22 cellular contexts compared by ENCODE assay signal in the genomic region with DNA sequence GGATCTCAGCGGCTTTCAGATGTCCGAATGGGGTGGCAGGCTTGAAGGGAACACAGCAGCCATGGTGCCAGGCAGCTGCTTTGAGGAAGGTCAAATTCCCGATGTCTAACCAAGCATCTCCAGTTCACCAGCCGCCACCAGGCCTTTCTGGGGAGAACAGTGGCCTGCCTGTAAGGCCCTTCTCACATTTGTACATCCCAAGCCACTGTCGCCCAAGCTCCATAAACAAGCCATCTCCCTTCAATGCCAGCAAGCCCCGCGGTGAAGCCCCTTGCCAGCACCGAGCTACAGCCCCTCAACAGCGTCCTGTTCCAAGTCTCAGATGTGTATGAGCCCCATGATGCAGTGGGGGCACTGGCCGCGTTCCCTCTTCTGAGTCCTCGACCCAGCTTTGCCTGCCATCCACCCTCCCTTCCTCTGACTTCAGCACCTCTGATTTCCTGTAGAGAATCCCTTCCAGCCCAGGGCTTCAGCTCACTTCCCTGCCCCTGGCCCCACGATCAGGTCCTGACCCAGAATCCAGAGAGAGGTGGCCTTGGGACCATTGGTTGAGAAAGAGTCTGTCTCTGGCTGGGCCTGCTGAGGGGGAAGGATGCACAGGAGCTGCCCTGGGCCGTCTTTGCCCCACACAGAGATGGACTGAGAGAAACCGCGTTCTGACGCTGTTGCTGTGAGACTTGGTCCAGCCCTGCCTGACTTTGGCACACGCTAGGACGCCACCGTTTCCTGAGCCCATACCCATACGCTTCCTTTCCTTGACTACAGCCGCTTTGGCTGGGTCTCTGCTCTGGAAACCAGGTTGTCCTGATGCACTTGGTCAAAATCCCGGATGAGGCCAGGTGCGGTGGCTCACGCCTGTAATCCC. TPM values are rescaled to one million over a fixed set of nuclear protein-coding genes. Genes with fewer than 3 reads are reported as not detected.
DNase-seq lines count a peak whose midpoint lies in the region; ATAC-seq and TF ChIP-seq lines count a peak whose summit lies in the region.
"Had no signal": no experiment of that assay in that cellular context is flagged by ENCODE, and none has a peak within 500 bp of the region (broad histone marks: within the 10 kb centered on the region; RNA-seq: fewer than 3 reads in every experiment).

No MANE protein-coding gene starts in this region.

- H3K79me2 ChIP-seq in GM23338 (replicated peaks; ENCODE audit: insufficient read depth) = no peaks in the 10 kb centered on the region

- H3K9me3 ChIP-seq in neuronal stem cell (replicated peaks in 1 of 2; ENCODE audit: control insufficient read depth in 2 of 2, insufficient read depth in 1 of 2, low read depth in 1 of 2, low read length in 2 of 2) = peaks cover 0 to 3% of the 10 kb centered on the region in 2 donors
- H3K9me3 ChIP-seq: psoas muscle, thyroid gland had no signal

- no peak overlapping the region for H3K14ac ChIP-seq in neuronal stem cell (ENCODE audit: low read length)

- H3K36me3 ChIP-seq in GM23338 (ENCODE audit: insufficient read depth) (no peaks in the 10 kb centered on the region), neuronal stem cell (replicated peaks in 1 of 2; ENCODE audit: control insufficient read depth in 2 of 2, insufficient read depth in 2 of 2, low read length in 2 of 2) (no peaks in the 10 kb centered on the region)
- H3K36me3 ChIP-seq: cardiac muscle cell, thyroid gland had no signal

- H3K4me1 ChIP-seq in GM23338 (ENCODE audit: insufficient read depth) (peaks cover 7% of the 10 kb centered on the region; the same call in 1 of the 2 replicates), neuronal stem cell (ENCODE audit: control insufficient read depth in 2 of 2, insufficient read depth in 1 of 2, low read depth in 1 of 2, low read length in 2 of 2) (peaks cover 12 to 14% of the 10 kb centered on the region in 2 donors)
- H3K4me1 ChIP-seq: foreskin keratinocyte had no signal

- H3K4me3 ChIP-seq in GM23338 (no peak overlapping the region), neuronal stem cell (ENCODE audit: low read length in 2 of 2) (no peak overlapping the region)
- H3K4me3 ChIP-seq: cardiac muscle cell, lung, psoas muscle, skin epidermis, thyroid gland had no signal

- peak overlapping the region; percentile 37 for H3K23ac ChIP-seq in neuronal stem cell (ENCODE audit: low read depth, low read length, poor library complexity)

- DNase-seq in CD14-positive monocyte (ENCODE audit: low spot score) (no peak), GM23338 (ENCODE audit: low spot score) (no peak), ecto neural progenitor cell (ENCODE audit: low spot score) (peak; percentile 52), neuronal stem cell (ENCODE audit: low spot score) (no peak), omental fat pad (ENCODE audit: low spot score) (no peak), SIG-M5 treated with dmso at 0.1 percent for 504 hours (lab: John Stamatoyannopoulos, UW; ENCODE audit: unreplicated experiment) (no peak)
- DNase-seq: activated CD4-positive, alpha-beta T cell treated with anti-CD3 and anti-CD28 coated beads for 48 hours; amniotic stem cell; erythroblast; foreskin keratinocyte; hippocampal formation; NCI-H1436; NCI-H2171; NCI-H526 treated with DMSO at 0.1 percent for 48 hours; psoas muscle; stimulated activated CD4-positive, alpha-beta T cell treated with anti-CD3 and anti-CD28 coated beads, Interleukin-2, amount 100 ng/mL, for 24 hours; stimulated activated naive CD8-positive, alpha-beta T cell treated with anti-CD3 and anti-CD28 coated beads, Interleukin-15, Interleukin-2, amounts not matched to agents 100 U/mL and 50 U/mL, for 24 hours; thyroid gland had no signal

- H3K27me3 Mint-ChIP-seq in CD14-positive monocyte (ENCODE audit: low read depth in 3 of 3) (peaks cover 2 to 21% (median 14%) of the 10 kb centered on the region in 3 donors), GM23338 (ENCODE audit: insufficient read depth, low read depth, poor library complexity) (peaks cover 12% of the 10 kb centered on the region)

- H2BK5ac ChIP-seq in neuronal stem cell (ENCODE audit: low read length) = peak overlapping the region; percentile 75

- no peak for ATAC-seq in GM23338
- no peak for ATAC-seq in omental fat pad (ENCODE audit: low FRiP score)
- no peak for ATAC-seq in GM19397 (IDR thresholded peaks at IDR 0.05; ENCODE audit: unreplicated experiment)
- ATAC-seq: foreskin keratinocyte; psoas muscle; stimulated activated naive CD8-positive, alpha-beta T cell treated with anti-CD3 and anti-CD28 coated beads, Interleukin-15, Interleukin-2, amounts not matched to agents 100 U/mL and 50 U/mL, for 24 hours had no signal

- H3K9me3 Mint-ChIP-seq in CD14-positive monocyte (no peaks in the 10 kb centered on the region), GM23338 (no peaks in the 10 kb centered on the region)

- no peak overlapping the region for H4K8ac ChIP-seq in neuronal stem cell (ENCODE audit: low read depth, low read length)

- no peaks in the 10 kb centered on the region for H3K79me1 ChIP-seq in neuronal stem cell (ENCODE audit: low read depth, low read length)

- no peak overlapping the region for H3K27ac Mint-ChIP-seq in CD14-positive monocyte
- no peak overlapping the region for H3K27ac Mint-ChIP-seq in GM23338

- H3K27ac ChIP-seq in GM23338 (ENCODE audit: low read depth) (no peak overlapping the region), neuronal stem cell (replicated peaks; ENCODE audit: low read length) (no peak overlapping the region)
- H3K27ac ChIP-seq: cardiac muscle cell, foreskin keratinocyte, psoas muscle, skin epidermis, thyroid gland had no signal

- intact Hi-C loops in CD14-positive monocyte (cut with micrococcal nuclease) = loop anchor here (5.0 to 10.0 kb wide), 3 partner anchors 54 to 114 kb away; partner anchors contain the start of gene SFSWAP (in 2 of the 2)

- H3K4me2 ChIP-seq in GM23338 (no peak overlapping the region), neuronal stem cell (ENCODE audit: insufficient read depth, low read length, poor library complexity, severe bottlenecking) (no peak overlapping the region)

- H4K20me1 ChIP-seq in GM23338 (replicated peaks; ENCODE audit: insufficient read depth) = no peaks in the 10 kb centered on the region

- no peak overlapping the region for H2BK12ac ChIP-seq in neuronal stem cell (ENCODE audit: low read length)

- H3K4me1 Mint-ChIP-seq in CD14-positive monocyte = peaks cover 39% of the 10 kb centered on the region
- H3K4me1 Mint-ChIP-seq in GM23338 = peaks cover 6% of the 10 kb centered on the region; the same call in 2 of the 3 replicates

- H2AFZ ChIP-seq in GM23338 (no peak overlapping the region), neuronal stem cell (ENCODE audit: low read length) (peak overlapping the region; percentile 17)

- H3K9ac ChIP-seq in neuronal stem cell (ENCODE audit: low read depth, low read length, poor library complexity) = peak overlapping the region; percentile 67

- H2BK15ac ChIP-seq in neuronal stem cell (ENCODE audit: low read length) = peak overlapping the region; percentile 7

- H3K18ac ChIP-seq in neuronal stem cell (ENCODE audit: low read length) = peak overlapping the region; percentile 24

- no peak for TF ChIP-seq CTCF in CD14-positive monocyte (IDR thresholded peaks at IDR 0.05)
- no peak for TF ChIP-seq CTCF in GM23338 (conservative IDR thresholded peaks at IDR 0.05; ENCODE audit: low read depth in 2 of 2)
- TF ChIP-seq CTCF in omental fat pad (IDR thresholded peaks at IDR 0.05) = no peak

- peak overlapping the region; percentile 20 for H2AK5ac ChIP-seq in neuronal stem cell (ENCODE audit: low read depth, low read length)

- no peaks in the 10 kb centered on the region for H3F3A ChIP-seq in GM23338 (replicated peaks; ENCODE audit: low read depth)

- peaks cover 29% of the 10 kb centered on the region for H3K27me3 ChIP-seq in GM23338 (ENCODE audit: insufficient read depth)
- peaks cover 7 to 23% (median 12%) of the 10 kb centered on the region in 3 experiments for H3K27me3 ChIP-seq in neuronal stem cell (ENCODE audit: control insufficient read depth in 3 of 3, insufficient read depth in 3 of 3, low read depth in 1 of 3, low read length in 3 of 3)

- WGBS in neuronal stem cell (ENCODE audit: extremely low coverage in 2 of 2, insufficient read length in 2 of 2, insufficient replicate concordance in 1 of 2), 2 donors = no CpG with 5 or more reads among the region's 25 CpGs

- no peak overlapping the region for H3K4ac ChIP-seq in neuronal stem cell (ENCODE audit: low read length)

- H3K36me3 Mint-ChIP-seq in CD14-positive monocyte (peaks cover 0 to 5% of the 10 kb centered on the region in 2 donors), GM23338 (ENCODE audit: low read depth) (no peaks in the 10 kb centered on the region; the same call in 2 of the 3 replicates)

- H4K91ac ChIP-seq in neuronal stem cell (ENCODE audit: low read depth, low read length, poor library complexity) = no peak overlapping the region

- no peaks in the 10 kb centered on the region for H3K9me2 ChIP-seq in GM23338 (ENCODE audit: insufficient read depth)

- H3K4me3 Mint-ChIP-seq in CD14-positive monocyte (peak overlapping the region; percentile 7 to 60), GM23338 (peak overlapping the region; percentile 48; the same call in 1 of the 3 replicates)

- H2BK120ac ChIP-seq in neuronal stem cell (ENCODE audit: low read depth, low read length) = no peak overlapping the region

TF ChIP-seq in GM23338, 12 proteins besides CTCF, POLR2A, EP300 and RAD21 (continues in another document):
- TF ChIP-seq POLR2AphosphoS5 (IDR thresholded peaks at IDR 0.05; ENCODE audit: low read depth) = no peak
- TF ChIP-seq ETS1 (IDR thresholded peaks at IDR 0.05) = no peak
- TF ChIP-seq ZNF114 (CRISPR knock-in tag; IDR thresholded peaks at IDR 0.05) = no peak

RNA-seq across cellular contexts. Expression of gene MMP17, which starts 1.9 kb away (rescaled TPM):
- 1 to 10 TPM; 2.8 to 3.0 TPM for polyA plus RNA-seq in CD14-positive monocyte
- total RNA-seq in GM23338 (2014; rRNA removed; shearing (Covaris generic)) = 26.8 and 48.5 TPM in 2 replicates
- 10.4 and 16.9 TPM in 2 replicates for polyA plus RNA-seq in GM23338 (2016; fragmentation: Nextera tagmentation; extraction: Ambion mirVana)
- 4.2 TPM for polyA plus RNA-seq in neuronal stem cell (2013, experiment 1 of 2)
- 3.8 TPM for polyA plus RNA-seq in neuronal stem cell (2013, experiment 2 of 2)
- 10 to 100 TPM in 1 of 4 donors, 1 to 10 TPM in 3; 2.3 to 10.9 (median 3.0) TPM for total RNA-seq in omental fat pad
- total RNA-seq: cardiac muscle cell had no signal
